In genomic region chr7:45080958-45081669, GRCh38 we compare ENCODE assay signal across 19 cellular contexts. TPM values are rescaled to one million over a fixed set of nuclear protein-coding genes. Genes with fewer than 3 reads are reported as not detected.
A peak's percentile ranks its signal among the peaks of the same experiment; 100 is the strongest.
DNase-seq lines count a peak whose midpoint lies in the region; ATAC-seq and TF ChIP-seq lines count a peak whose summit lies in the region.
"Had no signal": no experiment of that assay in that cellular context is flagged by ENCODE, and none has a peak within 500 bp of the region (broad histone marks: within the 10 kb centered on the region; RNA-seq: fewer than 3 reads in every experiment).

No MANE protein-coding gene starts in this region.

- peaks cover 4% of the 10 kb centered on the region for H3K36me3 ChIP-seq in CD8-positive, alpha-beta T cell (ENCODE audit: insufficient read depth, low read length)
- H3K36me3 ChIP-seq in naive thymus-derived CD4-positive, alpha-beta T cell (ENCODE audit: control insufficient read depth in 2 of 3, insufficient read depth in 3 of 3, low read length in 3 of 3), result peaks cover 0 to 12% (median 3%) of the 10 kb centered on the region in 3 experiments

- H3K9me3 Mint-ChIP-seq in CD14-positive monocyte (no peaks in the 10 kb centered on the region), Calu3 (ENCODE audit: low read depth, unreplicated experiment) (no peaks in the 10 kb centered on the region)
- no peaks in the 10 kb centered on the region for H3K9me3 Mint-ChIP-seq in CD8-positive, alpha-beta T cell
- no peaks in the 10 kb centered on the region for H3K9me3 Mint-ChIP-seq in activated CD8-positive, alpha-beta T cell treated with anti-CD3 and anti-CD28 coated beads for 36 hours
- peaks cover 0 to 5% (median 0%) of the 10 kb centered on the region in 11 donors for H3K9me3 Mint-ChIP-seq in naive thymus-derived CD4-positive, alpha-beta T cell

- CTCF ChIA-PET in CD8-positive, alpha-beta T cell (lab: Charles Lee), result interaction anchor here (1.2 to 2.7 kb wide), 2 partner anchors 54 to 227 kb away, joined by 3 to 19 read pairs; no protein-coding TSS in a partner anchor
- CTCF ChIA-PET in activated CD8-positive, alpha-beta T cell treated with anti-CD3 and anti-CD28 coated beads for 36 hours (lab: Charles Lee), result interaction anchor here (1.6 kb wide), 1 partner anchor 55 kb away, joined by 4 read pairs; no protein-coding TSS in a partner anchor
- CTCF ChIA-PET in naive thymus-derived CD4-positive, alpha-beta T cell (lab: Charles Lee), result interaction anchor here (1.2 to 1.3 kb wide), 3 partner anchors 28 to 108 kb away, joined by 3 read pairs; no protein-coding TSS in a partner anchor
- CTCF ChIA-PET in Calu3 (lab: Charles Lee), result no interaction called here

- H3K4me3 Mint-ChIP-seq in CD14-positive monocyte (no peak overlapping the region), Calu3 (ENCODE audit: low read depth, unreplicated experiment) (no peak overlapping the region)
- H3K4me3 Mint-ChIP-seq in CD8-positive, alpha-beta T cell, result no peak overlapping the region
- H3K4me3 Mint-ChIP-seq in activated CD8-positive, alpha-beta T cell treated with anti-CD3 and anti-CD28 coated beads for 36 hours, result no peak overlapping the region
- H3K4me3 Mint-ChIP-seq in naive thymus-derived CD4-positive, alpha-beta T cell, result no peak overlapping the region

- H3K4me1 Mint-ChIP-seq in CD14-positive monocyte (no peaks in the 10 kb centered on the region), Calu3 (ENCODE audit: low read depth, unreplicated experiment) (peaks cover 6% of the 10 kb centered on the region)
- peaks cover 2% of the 10 kb centered on the region for H3K4me1 Mint-ChIP-seq in CD8-positive, alpha-beta T cell (ENCODE audit: low read depth)
- peaks cover 2% of the 10 kb centered on the region for H3K4me1 Mint-ChIP-seq in activated CD8-positive, alpha-beta T cell treated with anti-CD3 and anti-CD28 coated beads for 36 hours (ENCODE audit: low read depth)
- H3K4me1 Mint-ChIP-seq in naive thymus-derived CD4-positive, alpha-beta T cell, result peaks cover 0 to 16% (median 3%) of the 10 kb centered on the region in 7 donors

- H3K9me3 ChIP-seq in CD8-positive, alpha-beta T cell (ENCODE audit: low read length), result no peaks in the 10 kb centered on the region
- H3K9me3 ChIP-seq in naive thymus-derived CD4-positive, alpha-beta T cell (ENCODE audit: control insufficient read depth in 2 of 3, low read length in 3 of 3), result no peaks in the 10 kb centered on the region
- H3K9me3 ChIP-seq: BE2C, vagina had no signal

- H3K27me3 ChIP-seq in CD8-positive, alpha-beta T cell (ENCODE audit: insufficient read depth, low read length), result no peaks in the 10 kb centered on the region
- no peaks in the 10 kb centered on the region for H3K27me3 ChIP-seq in naive thymus-derived CD4-positive, alpha-beta T cell (ENCODE audit: control insufficient read depth in 2 of 2, insufficient read depth in 2 of 2, low read length in 2 of 2)
- H3K27me3 ChIP-seq: BE2C, cardiac muscle cell, vagina had no signal

- peaks cover 1 to 3% (median 2%) of the 10 kb centered on the region in 3 donors for H3K27me3 Mint-ChIP-seq in CD14-positive monocyte (ENCODE audit: low read depth in 3 of 3)
- H3K27me3 Mint-ChIP-seq in CD8-positive, alpha-beta T cell (ENCODE audit: low read depth), result no peaks in the 10 kb centered on the region
- no peaks in the 10 kb centered on the region for H3K27me3 Mint-ChIP-seq in activated CD8-positive, alpha-beta T cell treated with anti-CD3 and anti-CD28 coated beads for 36 hours
- peaks cover 0 to 2% (median 0%) of the 10 kb centered on the region in 5 donors for H3K27me3 Mint-ChIP-seq in naive thymus-derived CD4-positive, alpha-beta T cell
- H3K27me3 Mint-ChIP-seq in Calu3 (ENCODE audit: unreplicated experiment), result no peaks in the 10 kb centered on the region

- H3K27ac Mint-ChIP-seq in CD14-positive monocyte, result peak overlapping the region; percentile 7 to 80 (median 47)
- peak overlapping the region; percentile 76 for H3K27ac Mint-ChIP-seq in CD8-positive, alpha-beta T cell
- H3K27ac Mint-ChIP-seq in activated CD8-positive, alpha-beta T cell treated with anti-CD3 and anti-CD28 coated beads for 36 hours, result peak overlapping the region; percentile 16
- peak overlapping the region in 7 of 9 donors; percentile 17 to 84 (median 68) for H3K27ac Mint-ChIP-seq in naive thymus-derived CD4-positive, alpha-beta T cell
- no peak overlapping the region for H3K27ac Mint-ChIP-seq in Calu3 (ENCODE audit: unreplicated experiment)

- POLR2A ChIA-PET in CD8-positive, alpha-beta T cell (lab: Charles Lee), result interaction anchor here (0.9 kb wide), 1 partner anchor 80 kb away, joined by 3 read pairs; no protein-coding TSS in a partner anchor
- POLR2A ChIA-PET in activated CD8-positive, alpha-beta T cell treated with anti-CD3 and anti-CD28 coated beads for 36 hours (lab: Charles Lee), result interaction anchor here (1.0 to 1.1 kb wide), 4 partner anchors 20 to 97 kb away, joined by 3 to 4 read pairs (median 3); no protein-coding TSS in a partner anchor
- POLR2A ChIA-PET in naive thymus-derived CD4-positive, alpha-beta T cell (lab: Charles Lee), result interaction anchor here (0.8 to 1.0 kb wide), 2 partner anchors 26 to 54 kb away, joined by 3 read pairs; no protein-coding TSS in a partner anchor

- no peak overlapping the region for H3K4me3 ChIP-seq in CD8-positive, alpha-beta T cell (ENCODE audit: low read depth, low read length)
- H3K4me3 ChIP-seq in naive thymus-derived CD4-positive, alpha-beta T cell (ENCODE audit: low read length), result no peak overlapping the region
- H3K4me3 ChIP-seq: cardiac muscle cell, vagina had no signal

- H3K4me1 ChIP-seq in CD8-positive, alpha-beta T cell (ENCODE audit: insufficient read depth, low read length), result no peaks in the 10 kb centered on the region
- H3K4me1 ChIP-seq in naive thymus-derived CD4-positive, alpha-beta T cell (ENCODE audit: control insufficient read depth in 2 of 2, insufficient read depth in 2 of 2, low read length in 2 of 2), result no peaks in the 10 kb centered on the region
- H3K4me1 ChIP-seq: BE2C, vagina had no signal

- TF ChIP-seq CTCF in CD14-positive monocyte (IDR thresholded peaks at IDR 0.05) (no peak), Calu3 (IDR thresholded peaks at IDR 0.05; ENCODE audit: unreplicated experiment) (no peak)
- TF ChIP-seq CTCF in CD8-positive, alpha-beta T cell (IDR thresholded peaks at IDR 0.05), result no peak
- TF ChIP-seq CTCF in activated CD8-positive, alpha-beta T cell treated with anti-CD3 and anti-CD28 coated beads for 36 hours (IDR thresholded peaks at IDR 0.05), result no peak

- H3K27ac ChIP-seq in CD8-positive, alpha-beta T cell (ENCODE audit: low read depth, low read length), result no peak overlapping the region
- H3K27ac ChIP-seq in naive thymus-derived CD4-positive, alpha-beta T cell (ENCODE audit: low read depth, low read length), result no peak overlapping the region
- H3K27ac ChIP-seq: cardiac muscle cell, vagina had no signal

- H3K36me3 Mint-ChIP-seq in CD14-positive monocyte (peaks cover 11 to 18% of the 10 kb centered on the region in 2 donors), Calu3 (ENCODE audit: insufficient read depth, unreplicated experiment) (peaks cover 12% of the 10 kb centered on the region)
- H3K36me3 Mint-ChIP-seq in CD8-positive, alpha-beta T cell, result peaks cover 8% of the 10 kb centered on the region
- peaks cover 3% of the 10 kb centered on the region for H3K36me3 Mint-ChIP-seq in activated CD8-positive, alpha-beta T cell treated with anti-CD3 and anti-CD28 coated beads for 36 hours (ENCODE audit: low read depth)
- H3K36me3 Mint-ChIP-seq in naive thymus-derived CD4-positive, alpha-beta T cell, result peaks cover 0 to 3% (median 0%) of the 10 kb centered on the region in 5 donors

- no TSS peak for BruUV-seq in Calu3 (replicated peaks; lab: Mats Ljungman, UMichigan)

- intact Hi-C loops in CD14-positive monocyte (cut with micrococcal nuclease), result no loop called here
- intact Hi-C loops in CD8-positive, alpha-beta T cell (cut with DNase I, micrococcal nuclease), result loop anchor here in 1 of 2 experiments (1.0 kb wide), 1 partner anchor 55 kb away; no protein-coding TSS in a partner anchor
- intact Hi-C loops in activated CD8-positive, alpha-beta T cell treated with anti-CD3 and anti-CD28 coated beads for 36 hours (cut with micrococcal nuclease), result no loop called here
- intact Hi-C loops in naive thymus-derived CD4-positive, alpha-beta T cell (cut with micrococcal nuclease), result loop anchor here (1.0 kb wide), 2 partner anchors 30 to 55 kb away; partner anchors contain the start of gene TBRG4 (in 1 of the 2)
- intact Hi-C loops in Calu3 (cut with micrococcal nuclease; ENCODE audit: unreplicated experiment), result no loop called here

- DNase-seq in CD14-positive monocyte (ENCODE audit: low spot score) (no peak), A172 (ENCODE audit: low spot score) (no peak), amygdala (lab: John Stamatoyannopoulos, UW) (no peak), Calu3 (no peak)
- no peak for DNase-seq in CD8-positive, alpha-beta T cell
- no peak for DNase-seq in activated CD8-positive, alpha-beta T cell treated with anti-CD3 and anti-CD28 coated beads for 36 hours
- no peak for DNase-seq in naive thymus-derived CD4-positive, alpha-beta T cell
- DNase-seq: activated CD8-positive, alpha-beta memory T cell treated with anti-CD3 and anti-CD28 coated beads, Interleukin-2, amount 50 U/mL, for 4 hours; BE2C; DMS153; effector CD8-positive, alpha-beta T cell; GF-D8; glutamatergic neuron; NCI-H1436 treated with DMSO at 0.1 percent for 48 hours; NCI-H2171; NCI-H526 treated with DMSO at 0.1 percent for 48 hours; SHP77 had no signal

- ATAC-seq in CD8-positive, alpha-beta T cell, result no peak
- no peak for ATAC-seq in activated CD8-positive, alpha-beta T cell treated with anti-CD3 and anti-CD28 coated beads for 36 hours
- ATAC-seq in naive thymus-derived CD4-positive, alpha-beta T cell, result peak; percentile 24

RNA-seq across cellular contexts. Expression of gene NACAD, which starts 7.7 kb away (rescaled TPM):
- not detected for polyA plus RNA-seq in CD14-positive monocyte
- 1 to 10 TPM in 1 of 2 experiments, under 1 TPM in 1; 0.68 to 1.7 TPM for total RNA-seq in CD8-positive, alpha-beta T cell
- under 1 TPM; 0.31 to 0.50 TPM for total RNA-seq in activated CD8-positive, alpha-beta T cell treated with anti-CD3 and anti-CD28 coated beads for 36 hours
- under 1 TPM in 1 of 5 experiments, not detected in 4; 0.15 TPM for total RNA-seq in naive thymus-derived CD4-positive, alpha-beta T cell
- polyA plus RNA-seq in naive thymus-derived CD4-positive, alpha-beta T cell, result under 1 TPM in 1 of 2 donors, not detected in 1; 0.08 TPM
- 5.9 and 6.6 TPM in 2 replicates for total RNA-seq in A172 (2014; rRNA removed; shearing (Covaris generic))
- total RNA-seq in Calu3 (2022), result 0.90 and 1.0 TPM in 2 replicates

RNA-seq across cellular contexts. Expression of gene TBRG4, which starts 30.4 kb away (rescaled TPM):
- 10 to 100 TPM; 32.7 to 38.4 TPM for polyA plus RNA-seq in CD14-positive monocyte
- total RNA-seq in CD8-positive, alpha-beta T cell, result 10 to 100 TPM; 75.3 to 79.7 TPM
- total RNA-seq in activated CD8-positive, alpha-beta T cell treated with anti-CD3 and anti-CD28 coated beads for 36 hours, result 100 to 1,000 TPM; 197 TPM
- total RNA-seq in naive thymus-derived CD4-positive, alpha-beta T cell, result 100 to 1,000 TPM in 4 of 5 experiments, 10 to 100 TPM in 1; 93.7 to 143 (median 107) TPM
- polyA plus RNA-seq in naive thymus-derived CD4-positive, alpha-beta T cell, result 10 to 100 TPM; 55.1 to 99.1 TPM
- 124 and 132 TPM in 2 replicates for total RNA-seq in A172 (2014; rRNA removed; shearing (Covaris generic))
- total RNA-seq in Calu3 (2022), result 191 and 199 TPM in 2 replicates

Comparison
In these comparisons a context has a peak if more than half of its experiments do, and no peak if none do; other contexts are left out.
1. intact Hi-C loops: an anchor here in naive thymus-derived CD4-positive, alpha-beta T cell (1.0 kb wide); none called in CD14-positive monocyte, activated CD8-positive, alpha-beta T cell treated with anti-CD3 and anti-CD28 coated beads for 36 hours and Calu3.